Comparison of ENCODE assay signal across 1 cellular context in the genomic region with DNA sequence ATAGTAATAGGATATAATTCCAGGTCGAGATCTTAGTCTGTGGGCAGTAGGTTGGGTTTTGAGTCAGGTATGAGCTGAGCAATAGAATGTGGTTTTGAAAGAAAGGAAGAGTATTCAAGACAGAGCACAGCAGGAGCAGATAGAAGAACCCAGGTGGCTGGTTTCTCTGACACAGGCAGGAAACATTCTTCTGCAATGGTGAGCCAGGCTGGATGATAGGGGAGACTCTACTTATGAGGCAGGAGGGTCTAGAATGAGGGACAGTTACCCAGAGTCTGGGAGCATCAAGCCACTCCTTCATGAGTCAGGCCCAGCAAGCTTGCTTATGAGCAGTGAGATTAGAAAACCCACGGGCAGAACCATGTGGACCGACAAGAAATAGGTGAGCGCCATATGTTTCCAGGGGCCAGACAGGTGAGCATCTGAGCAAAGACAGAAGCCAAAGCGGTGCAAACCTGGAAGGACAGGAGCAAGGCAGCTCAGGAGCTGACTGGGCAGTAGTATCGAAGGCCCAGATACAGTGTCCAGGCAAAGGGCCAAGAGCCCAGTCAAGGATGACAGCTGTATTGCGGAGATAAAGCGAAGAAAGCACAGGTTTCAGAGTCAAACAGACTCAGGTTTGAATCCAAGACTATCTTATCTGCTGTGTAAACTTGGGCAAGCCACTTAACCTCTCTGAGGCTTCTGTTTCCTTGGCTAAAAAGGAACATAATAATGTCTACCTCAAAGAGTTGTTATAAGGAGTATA.
TF ChIP-seq lines count a peak whose summit lies in the region.

No MANE protein-coding gene starts in this region.

TF ChIP-seq in K562, 482 proteins besides CTCF, POLR2A, EP300 and RAD21 (continued from another document and continues in another):
- TF ChIP-seq TAL1 (IDR thresholded peaks at IDR 0.05): peak; percentile 82
- TF ChIP-seq, protein P1, sequence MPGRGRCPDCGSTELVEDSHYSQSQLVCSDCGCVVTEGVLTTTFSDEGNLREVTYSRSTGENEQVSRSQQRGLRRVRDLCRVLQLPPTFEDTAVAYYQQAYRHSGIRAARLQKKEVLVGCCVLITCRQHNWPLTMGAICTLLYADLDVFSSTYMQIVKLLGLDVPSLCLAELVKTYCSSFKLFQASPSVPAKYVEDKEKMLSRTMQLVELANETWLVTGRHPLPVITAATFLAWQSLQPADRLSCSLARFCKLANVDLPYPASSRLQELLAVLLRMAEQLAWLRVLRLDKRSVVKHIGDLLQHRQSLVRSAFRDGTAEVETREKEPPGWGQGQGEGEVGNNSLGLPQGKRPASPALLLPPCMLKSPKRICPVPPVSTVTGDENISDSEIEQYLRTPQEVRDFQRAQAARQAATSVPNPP (IDR thresholded peaks at IDR 0.05; ENCODE audit: borderline replicate concordance, insufficient read depth, insufficient read length): no peak
- TF ChIP-seq TAF15 (IDR thresholded peaks at IDR 0.05; ENCODE audit: low read depth, low read length): no peak
- TF ChIP-seq ZNF830 (CRISPR knock-in tag; IDR thresholded peaks at IDR 0.05): no peak
- TF ChIP-seq FOXJ2 (tag; IDR thresholded peaks at IDR 0.05): no peak
- TF ChIP-seq RFX5 (IDR thresholded peaks at IDR 0.05; ENCODE audit: low read depth, low read length): no peak
- TF ChIP-seq, protein P2, sequence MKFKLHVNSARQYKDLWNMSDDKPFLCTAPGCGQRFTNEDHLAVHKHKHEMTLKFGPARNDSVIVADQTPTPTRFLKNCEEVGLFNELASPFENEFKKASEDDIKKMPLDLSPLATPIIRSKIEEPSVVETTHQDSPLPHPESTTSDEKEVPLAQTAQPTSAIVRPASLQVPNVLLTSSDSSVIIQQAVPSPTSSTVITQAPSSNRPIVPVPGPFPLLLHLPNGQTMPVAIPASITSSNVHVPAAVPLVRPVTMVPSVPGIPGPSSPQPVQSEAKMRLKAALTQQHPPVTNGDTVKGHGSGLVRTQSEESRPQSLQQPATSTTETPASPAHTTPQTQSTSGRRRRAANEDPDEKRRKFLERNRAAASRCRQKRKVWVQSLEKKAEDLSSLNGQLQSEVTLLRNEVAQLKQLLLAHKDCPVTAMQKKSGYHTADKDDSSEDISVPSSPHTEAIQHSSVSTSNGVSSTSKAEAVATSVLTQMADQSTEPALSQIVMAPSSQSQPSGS (CRISPR knock-in tag; IDR thresholded peaks at IDR 0.05): no peak
- no peak for TF ChIP-seq TGIF2 (CRISPR knock-in tag; IDR thresholded peaks at IDR 0.05)
- TF ChIP-seq DNMT1 (IDR thresholded peaks at IDR 0.05): no peak
- TF ChIP-seq ZNF696 (CRISPR knock-in tag; conservative IDR thresholded peaks at IDR 0.05): no peak
- no peak for TF ChIP-seq TSC22D4 (tag; IDR thresholded peaks at IDR 0.05)
- no peak for TF ChIP-seq EGR1 (conservative IDR thresholded peaks at IDR 0.05)
- TF ChIP-seq PRMT5 (CRISPR knock-in tag; IDR thresholded peaks at IDR 0.05): no peak
- TF ChIP-seq ATF3 (IDR thresholded peaks at IDR 0.05): no peak
- no peak for TF ChIP-seq ATF3 (CRISPR knock-in tag; conservative IDR thresholded peaks at IDR 0.05)
- TF ChIP-seq STAT5B (CRISPR knock-in tag; IDR thresholded peaks at IDR 0.05): no peak
- TF ChIP-seq, protein P3, sequence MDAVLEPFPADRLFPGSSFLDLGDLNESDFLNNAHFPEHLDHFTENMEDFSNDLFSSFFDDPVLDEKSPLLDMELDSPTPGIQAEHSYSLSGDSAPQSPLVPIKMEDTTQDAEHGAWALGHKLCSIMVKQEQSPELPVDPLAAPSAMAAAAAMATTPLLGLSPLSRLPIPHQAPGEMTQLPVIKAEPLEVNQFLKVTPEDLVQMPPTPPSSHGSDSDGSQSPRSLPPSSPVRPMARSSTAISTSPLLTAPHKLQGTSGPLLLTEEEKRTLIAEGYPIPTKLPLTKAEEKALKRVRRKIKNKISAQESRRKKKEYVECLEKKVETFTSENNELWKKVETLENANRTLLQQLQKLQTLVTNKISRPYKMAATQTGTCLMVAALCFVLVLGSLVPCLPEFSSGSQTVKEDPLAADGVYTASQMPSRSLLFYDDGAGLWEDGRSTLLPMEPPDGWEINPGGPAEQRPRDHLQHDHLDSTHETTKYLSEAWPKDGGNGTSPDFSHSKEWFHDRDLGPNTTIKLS (IDR thresholded peaks at IDR 0.05; ENCODE audit: borderline replicate concordance, low read depth): no peak
- TF ChIP-seq, protein P4, sequence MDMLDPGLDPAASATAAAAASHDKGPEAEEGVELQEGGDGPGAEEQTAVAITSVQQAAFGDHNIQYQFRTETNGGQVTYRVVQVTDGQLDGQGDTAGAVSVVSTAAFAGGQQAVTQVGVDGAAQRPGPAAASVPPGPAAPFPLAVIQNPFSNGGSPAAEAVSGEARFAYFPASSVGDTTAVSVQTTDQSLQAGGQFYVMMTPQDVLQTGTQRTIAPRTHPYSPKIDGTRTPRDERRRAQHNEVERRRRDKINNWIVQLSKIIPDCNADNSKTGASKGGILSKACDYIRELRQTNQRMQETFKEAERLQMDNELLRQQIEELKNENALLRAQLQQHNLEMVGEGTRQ (CRISPR knock-in tag; IDR thresholded peaks at IDR 0.05): no peak
- TF ChIP-seq, protein P5, sequence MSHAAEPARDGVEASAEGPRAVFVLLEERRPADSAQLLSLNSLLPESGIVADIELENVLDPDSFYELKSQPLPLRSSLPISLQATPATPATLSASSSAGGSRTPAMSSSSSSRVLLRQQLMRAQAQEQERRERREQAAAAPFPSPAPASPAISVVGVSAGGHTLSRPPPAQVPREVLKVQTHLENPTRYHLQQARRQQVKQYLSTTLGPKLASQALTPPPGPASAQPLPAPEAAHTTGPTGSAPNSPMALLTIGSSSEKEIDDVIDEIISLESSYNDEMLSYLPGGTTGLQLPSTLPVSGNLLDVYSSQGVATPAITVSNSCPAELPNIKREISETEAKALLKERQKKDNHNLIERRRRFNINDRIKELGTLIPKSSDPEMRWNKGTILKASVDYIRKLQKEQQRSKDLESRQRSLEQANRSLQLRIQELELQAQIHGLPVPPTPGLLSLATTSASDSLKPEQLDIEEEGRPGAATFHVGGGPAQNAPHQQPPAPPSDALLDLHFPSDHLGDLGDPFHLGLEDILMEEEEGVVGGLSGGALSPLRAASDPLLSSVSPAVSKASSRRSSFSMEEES (CRISPR knock-in tag; IDR thresholded peaks at IDR 0.05): no peak
- no peak for TF ChIP-seq MCM5 (IDR thresholded peaks at IDR 0.05; ENCODE audit: low read depth)
- TF ChIP-seq CTBP1 (IDR thresholded peaks at IDR 0.05; ENCODE audit: borderline replicate concordance): peak; percentile 47
- TF ChIP-seq DPF2 (IDR thresholded peaks at IDR 0.05): peak; percentile 57; the same call in 1 of the 2 replicates
- TF ChIP-seq ZNF274 (IDR thresholded peaks at IDR 0.05; ENCODE audit: borderline replicate concordance, low read depth, low read length): no peak
- no peak for TF ChIP-seq PURB (CRISPR knock-in tag; IDR thresholded peaks at IDR 0.05; ENCODE audit: low read depth)
- no peak for TF ChIP-seq SMAD1 (IDR thresholded peaks at IDR 0.05; ENCODE audit: low read depth, low read length, partially characterized antibody)
- TF ChIP-seq ZNF239 (CRISPR knock-in tag; IDR thresholded peaks at IDR 0.05): no peak
- TF ChIP-seq CBFA2T2 (conservative IDR thresholded peaks at IDR 0.05): peak; percentile 75
- TF ChIP-seq ID3 (CRISPR knock-in tag; IDR thresholded peaks at IDR 0.05): no peak
- no peak for TF ChIP-seq ID3 (tag; IDR thresholded peaks at IDR 0.05)
- 0 out of 2 replicates have a peak, but pooled peaks have one; percentile 55 for TF ChIP-seq SMAD4 (CRISPR knock-in tag; conservative IDR thresholded peaks at IDR 0.05)
- no peak for TF ChIP-seq DMBX1 (CRISPR knock-in tag; IDR thresholded peaks at IDR 0.05; ENCODE audit: borderline replicate concordance)
- TF ChIP-seq PTRF (tag; IDR thresholded peaks at IDR 0.05): no peak
- no peak for TF ChIP-seq ZNF77 (CRISPR knock-in tag; IDR thresholded peaks at IDR 0.05)
- no peak for TF ChIP-seq NFE2 (IDR thresholded peaks at IDR 0.05; ENCODE audit: low read depth)
- TF ChIP-seq CEBPB (tag; IDR thresholded peaks at IDR 0.05): no peak
- TF ChIP-seq ZNF212 (CRISPR knock-in tag; IDR thresholded peaks at IDR 0.05): no peak
- TF ChIP-seq NRF1 (conservative IDR thresholded peaks at IDR 0.05 in 1 of 2, IDR thresholded peaks at IDR 0.05 in 1 of 2): no peak
- no peak for TF ChIP-seq ZNF445 (CRISPR knock-in tag; IDR thresholded peaks at IDR 0.05; ENCODE audit: low read depth)
- peak; percentile 57; the same call in 1 of the 2 replicates for TF ChIP-seq HDAC2 (IDR thresholded peaks at IDR 0.05)
- no peak for TF ChIP-seq CSDE1 (IDR thresholded peaks at IDR 0.05)
- no peak for TF ChIP-seq HDAC6 (IDR thresholded peaks at IDR 0.05; ENCODE audit: low read depth, low read length)
- TF ChIP-seq PHB (CRISPR knock-in tag; IDR thresholded peaks at IDR 0.05): no peak
- TF ChIP-seq IRF2 (CRISPR knock-in tag; IDR thresholded peaks at IDR 0.05): no peak
- no peak for TF ChIP-seq SNAPC5 (CRISPR knock-in tag; IDR thresholded peaks at IDR 0.05)
- TF ChIP-seq ZNF165 (CRISPR knock-in tag; IDR thresholded peaks at IDR 0.05; ENCODE audit: borderline replicate concordance): no peak
- TF ChIP-seq, protein P6, sequence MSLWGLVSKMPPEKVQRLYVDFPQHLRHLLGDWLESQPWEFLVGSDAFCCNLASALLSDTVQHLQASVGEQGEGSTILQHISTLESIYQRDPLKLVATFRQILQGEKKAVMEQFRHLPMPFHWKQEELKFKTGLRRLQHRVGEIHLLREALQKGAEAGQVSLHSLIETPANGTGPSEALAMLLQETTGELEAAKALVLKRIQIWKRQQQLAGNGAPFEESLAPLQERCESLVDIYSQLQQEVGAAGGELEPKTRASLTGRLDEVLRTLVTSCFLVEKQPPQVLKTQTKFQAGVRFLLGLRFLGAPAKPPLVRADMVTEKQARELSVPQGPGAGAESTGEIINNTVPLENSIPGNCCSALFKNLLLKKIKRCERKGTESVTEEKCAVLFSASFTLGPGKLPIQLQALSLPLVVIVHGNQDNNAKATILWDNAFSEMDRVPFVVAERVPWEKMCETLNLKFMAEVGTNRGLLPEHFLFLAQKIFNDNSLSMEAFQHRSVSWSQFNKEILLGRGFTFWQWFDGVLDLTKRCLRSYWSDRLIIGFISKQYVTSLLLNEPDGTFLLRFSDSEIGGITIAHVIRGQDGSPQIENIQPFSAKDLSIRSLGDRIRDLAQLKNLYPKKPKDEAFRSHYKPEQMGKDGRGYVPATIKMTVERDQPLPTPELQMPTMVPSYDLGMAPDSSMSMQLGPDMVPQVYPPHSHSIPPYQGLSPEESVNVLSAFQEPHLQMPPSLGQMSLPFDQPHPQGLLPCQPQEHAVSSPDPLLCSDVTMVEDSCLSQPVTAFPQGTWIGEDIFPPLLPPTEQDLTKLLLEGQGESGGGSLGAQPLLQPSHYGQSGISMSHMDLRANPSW (CRISPR knock-in tag; IDR thresholded peaks at IDR 0.05): no peak
- no peak for TF ChIP-seq RREB1 (CRISPR knock-in tag; IDR thresholded peaks at IDR 0.05)
- no peak for TF ChIP-seq ZFP1 (CRISPR knock-in tag; IDR thresholded peaks at IDR 0.05)
- TF ChIP-seq MEIS2 (IDR thresholded peaks at IDR 0.05; ENCODE audit: partially characterized antibody): peak; percentile 50
